ENCODE assay signal across 14 cellular contexts in genomic region chr5:68027519-68027918, GRCh38.
DNase-seq lines count a peak whose midpoint lies in the region; ATAC-seq, FAIRE-seq and TF ChIP-seq lines count a peak whose summit lies in the region.
"Had no signal": no experiment of that assay in that cellular context is flagged by ENCODE, and none has a peak within 500 bp of the region (broad histone marks: within the 10 kb centered on the region; RNA-seq: fewer than 3 reads in every experiment).

No MANE protein-coding gene starts in this region.

- CTCF ChIA-PET in BJ (lab: Yijun Ruan, JAX): interaction anchor here (0.7 to 1.4 kb wide), 2 partner anchors 13 to 21 kb away, joined by 3 to 4 read pairs; no protein-coding TSS in a partner anchor

- H3K27me3 Mint-ChIP-seq in astrocyte (ENCODE audit: low read depth, unreplicated experiment) (no peaks in the 10 kb centered on the region), T-helper 17 cell (peaks cover 16% of the 10 kb centered on the region)
- H3K27me3 Mint-ChIP-seq: type B pancreatic cell had no signal

- H3K4me3 Mint-ChIP-seq in astrocyte (ENCODE audit: unreplicated experiment) (no peak overlapping the region), T-helper 17 cell (no peak overlapping the region)
- H3K4me3 Mint-ChIP-seq: activated naive CD8-positive, alpha-beta T cell treated with anti-CD3 and anti-CD28 coated beads, Interleukin-2, amount 10 ng/mL, durations not matched to agents 7 days and 5 days; CD4-positive, CD25-positive, alpha-beta regulatory T cell; type B pancreatic cell had no signal

- H3K9me3 Mint-ChIP-seq in astrocyte (ENCODE audit: unreplicated experiment): no peaks in the 10 kb centered on the region
- H3K9me3 Mint-ChIP-seq: activated naive CD8-positive, alpha-beta T cell treated with anti-CD3 and anti-CD28 coated beads, Interleukin-2, amount 10 ng/mL, durations not matched to agents 7 days and 5 days; CD4-positive, CD25-positive, alpha-beta regulatory T cell; type B pancreatic cell had no signal

- DNase-seq in BJ (ENCODE audit: low read depth) (peak; percentile 93), astrocyte (ENCODE audit: low read depth) (peak; percentile 91), left ventricle myocardium inferior (no peak), sigmoid colon (peak; percentile 85), lower leg skin (ENCODE audit: low spot score in 2 of 2) (no peak), T-helper 17 cell (no peak), DMS 273 (lab: John Stamatoyannopoulos, UW; ENCODE audit: unreplicated experiment) (no peak)
- DNase-seq: activated naive CD8-positive, alpha-beta T cell treated with anti-CD3 and anti-CD28 coated beads, Interleukin-2, amount 10 ng/mL, durations not matched to agents 7 days and 5 days; CD4-positive, CD25-positive, alpha-beta regulatory T cell; kidney; posterior cingulate gyrus had no signal

- peaks cover 5% of the 10 kb centered on the region for H3K4me1 ChIP-seq in astrocyte (ENCODE audit: insufficient read depth, low read length)
- H3K4me1 ChIP-seq in left ventricle myocardium inferior: peaks cover 38% of the 10 kb centered on the region
- peaks cover 3 to 51% (median 42%) of the 10 kb centered on the region in 4 donors for H3K4me1 ChIP-seq in sigmoid colon

- no peak overlapping the region for H3K4me3 ChIP-seq in BJ (ENCODE audit: low read depth, low read length)
- no peak overlapping the region for H3K4me3 ChIP-seq in astrocyte (ENCODE audit: insufficient read depth, low read depth, low read length)
- no peak overlapping the region for H3K4me3 ChIP-seq in left ventricle myocardium inferior
- H3K4me3 ChIP-seq in sigmoid colon: no peak overlapping the region
- no peak overlapping the region for H3K4me3 ChIP-seq in lower leg skin (ENCODE audit: low read depth, poor library complexity, severe bottlenecking)

- peak; percentile 98 to 99 (median 98) for TF ChIP-seq EP300 in sigmoid colon (IDR thresholded peaks at IDR 0.05)

- no peaks in the 10 kb centered on the region for H3K79me2 ChIP-seq in astrocyte (ENCODE audit: insufficient read depth, low read length)

- intact Hi-C loops in left ventricle myocardium inferior (cut with micrococcal nuclease): no loop called here
- intact Hi-C loops in sigmoid colon (cut with DNase I): loop anchor here (1.0 to 10.0 kb wide), 8 partner anchors 85 to 780 kb away; no protein-coding TSS in a partner anchor
- intact Hi-C loops in lower leg skin (cut with DNase I; ENCODE audit: low total_unique reads): no loop called here

- POLR2A ChIA-PET in BJ (lab: Charles Lee): interaction anchor here (0.6 kb wide), 2 partner anchors 98 to 188 kb away, joined by 3 read pairs; no protein-coding TSS in a partner anchor

- H3K27me3 ChIP-seq in BJ (ENCODE audit: control insufficient read depth, insufficient read depth, low read length) (no peaks in the 10 kb centered on the region), astrocyte (ENCODE audit: insufficient read depth, low read length) (no peaks in the 10 kb centered on the region), left ventricle myocardium inferior (ENCODE audit: low read depth) (no peaks in the 10 kb centered on the region), sigmoid colon (no peaks in the 10 kb centered on the region)

- no peaks in the 10 kb centered on the region for H3K36me3 ChIP-seq in BJ (ENCODE audit: control insufficient read depth, insufficient read depth, low read length)
- H3K36me3 ChIP-seq in astrocyte (ENCODE audit: insufficient read depth, low read length): no peaks in the 10 kb centered on the region
- H3K36me3 ChIP-seq in left ventricle myocardium inferior: no peaks in the 10 kb centered on the region
- no peaks in the 10 kb centered on the region for H3K36me3 ChIP-seq in sigmoid colon

- 14 to 50% methylated on average over 4 of the region's 4 CpGs for WGBS in sigmoid colon, 2 donors
- 13 to 15% methylated on average over 4 of the region's 4 CpGs for WGBS in lower leg skin, 2 donors

- ATAC-seq in HG03097 (IDR thresholded peaks at IDR 0.05; ENCODE audit: low FRiP score, unreplicated experiment): no peak
- ATAC-seq in T-helper 17 cell: no peak

- TF ChIP-seq CTCF in BJ (IDR thresholded peaks at IDR 0.05; ENCODE audit: insufficient read depth, low read depth, low read length): no peak
- TF ChIP-seq CTCF in astrocyte (IDR thresholded peaks at IDR 0.05; ENCODE audit: insufficient read depth, low read depth, low read length): no peak
- no peak for TF ChIP-seq CTCF in left ventricle myocardium inferior (IDR thresholded peaks at IDR 0.05; ENCODE audit: borderline replicate concordance)
- TF ChIP-seq CTCF in sigmoid colon (IDR thresholded peaks at IDR 0.05): no peak
- no peak for TF ChIP-seq CTCF in lower leg skin (IDR thresholded peaks at IDR 0.05)

- no peak overlapping the region for H3K9ac ChIP-seq in astrocyte (ENCODE audit: low read length)

- H3K4me1 Mint-ChIP-seq in astrocyte (ENCODE audit: low read depth, unreplicated experiment) (no peaks in the 10 kb centered on the region), T-helper 17 cell (peaks cover 2% of the 10 kb centered on the region)
- H3K4me1 Mint-ChIP-seq: activated naive CD8-positive, alpha-beta T cell treated with anti-CD3 and anti-CD28 coated beads, Interleukin-2, amount 10 ng/mL, durations not matched to agents 7 days and 5 days had no signal

- no peak overlapping the region for H3K4me2 ChIP-seq in astrocyte (ENCODE audit: low read length)

- H3K36me3 Mint-ChIP-seq in astrocyte (ENCODE audit: low read depth, unreplicated experiment) (no peaks in the 10 kb centered on the region), T-helper 17 cell (ENCODE audit: low read depth) (no peaks in the 10 kb centered on the region)
- H3K36me3 Mint-ChIP-seq: activated naive CD8-positive, alpha-beta T cell treated with anti-CD3 and anti-CD28 coated beads, Interleukin-2, amount 10 ng/mL, durations not matched to agents 7 days and 5 days; CD4-positive, CD25-positive, alpha-beta regulatory T cell; type B pancreatic cell had no signal

- no peaks in the 10 kb centered on the region for H3K9me3 ChIP-seq in astrocyte (ENCODE audit: insufficient read depth, low read depth, low read length)
- H3K9me3 ChIP-seq in left ventricle myocardium inferior (replicated peaks): no peaks in the 10 kb centered on the region
- H3K9me3 ChIP-seq in sigmoid colon: no peaks in the 10 kb centered on the region
- no peaks in the 10 kb centered on the region for H3K9me3 ChIP-seq in T-helper 17 cell (ENCODE audit: control insufficient read depth, low read length, poor library complexity, severe bottlenecking)

- no peaks in the 10 kb centered on the region for H4K20me1 ChIP-seq in astrocyte (ENCODE audit: insufficient read depth, low read length)

- peak; percentile 92 for FAIRE-seq in astrocyte (lab: Jason Lieb, UNC)
- FAIRE-seq: H54, kidney had no signal

- no peak overlapping the region for H2AFZ ChIP-seq in astrocyte (ENCODE audit: low read depth, low read length)

- no peak overlapping the region for H3K27ac Mint-ChIP-seq in astrocyte (ENCODE audit: unreplicated experiment)
- no peak overlapping the region for H3K27ac Mint-ChIP-seq in T-helper 17 cell
- H3K27ac Mint-ChIP-seq: activated naive CD8-positive, alpha-beta T cell treated with anti-CD3 and anti-CD28 coated beads, Interleukin-2, amount 10 ng/mL, durations not matched to agents 7 days and 5 days; CD4-positive, CD25-positive, alpha-beta regulatory T cell; type B pancreatic cell had no signal

- H3K27ac ChIP-seq in astrocyte (ENCODE audit: low read depth, low read length) (no peak overlapping the region), left ventricle myocardium inferior (replicated peaks) (peak overlapping the region; percentile 29), sigmoid colon (peak overlapping the region; percentile 75 to 86 (median 80))

- TF ChIP-seq POLR2A in sigmoid colon (IDR thresholded peaks at IDR 0.05) (no peak), lower leg skin (IDR thresholded peaks at IDR 0.05) (no peak)

Comparison
In these comparisons a context has a peak if more than half of its experiments do, and no peak if none do; other contexts are left out.
1. DNase-seq: peak in BJ (single experiment), astrocyte (single experiment) and sigmoid colon (single experiment); none in left ventricle myocardium inferior (single experiment), lower leg skin (0 of 2), T-helper 17 cell (0 of 3) and DMS 273 (single experiment).